ENCODE assay signal across 9 cellular contexts in the genomic region with DNA sequence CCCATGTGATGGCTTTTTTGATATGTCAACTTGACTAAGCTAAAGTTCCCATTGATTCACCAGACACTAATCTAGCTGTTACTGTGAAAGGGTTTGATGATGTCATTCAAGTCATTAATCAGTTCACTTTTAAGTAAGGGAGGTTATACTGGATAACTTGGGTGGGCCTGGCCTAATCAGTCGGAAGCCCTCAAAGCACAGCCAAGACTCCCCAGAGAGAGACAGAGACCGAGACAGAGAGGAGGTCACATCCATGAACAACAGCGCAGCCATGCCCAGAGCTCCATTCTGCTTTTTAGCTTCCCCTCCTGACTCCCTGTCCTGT.
DNase-seq lines count a peak whose midpoint lies in the region; ATAC-seq and TF ChIP-seq lines count a peak whose summit lies in the region.
"Had no signal": no experiment of that assay in that cellular context is flagged by ENCODE, and none has a peak within 500 bp of the region (broad histone marks: within the 10 kb centered on the region; RNA-seq: fewer than 3 reads in every experiment).

No MANE protein-coding gene starts in this region.

- H3K4me1 ChIP-seq in skeletal muscle satellite cell (ENCODE audit: control insufficient read depth, insufficient read depth, low read length) = peaks cover 50% of the 10 kb centered on the region

- no peaks in the 10 kb centered on the region for H3K9me3 Mint-ChIP-seq in activated T-cell treated with anti-CD3 and anti-CD28 coated beads, Interleukin-2, amount 50 U/mL, for 4 hours

- H3K9ac ChIP-seq in skeletal muscle satellite cell (ENCODE audit: low read depth, low read length) = no peak overlapping the region

- peak overlapping the region; percentile 39 for H3K4me3 Mint-ChIP-seq in activated T-cell treated with anti-CD3 and anti-CD28 coated beads, Interleukin-2, amount 50 U/mL, for 4 hours

- no peak for DNase-seq in activated T-cell treated with anti-CD3 and anti-CD28 coated beads, Interleukin-2, amount 50 U/mL, for 4 hours
- no peak for DNase-seq in activated T-cell treated with anti-CD3 and anti-CD28 coated beads for 4 hours
- DNase-seq in RKO (ENCODE audit: low spot score) = peak; percentile 50
- DNase-seq in fibroblast of mammary gland (ENCODE audit: low read depth) = peak; percentile 17
- DNase-seq in COLO829 (ENCODE audit: low spot score) = no peak
- DNase-seq in HuH-7.5 (ENCODE audit: low spot score) = no peak

- H3K9me3 ChIP-seq in skeletal muscle satellite cell (replicated peaks; ENCODE audit: low read length) = no peaks in the 10 kb centered on the region
- H3K9me3 ChIP-seq: lower lobe of right lung had no signal

- peak overlapping the region; percentile 95 for H3K4me2 ChIP-seq in skeletal muscle satellite cell (ENCODE audit: low read length)

- no peak for TF ChIP-seq CTCF in fibroblast of mammary gland (conservative IDR thresholded peaks at IDR 0.05; ENCODE audit: control insufficient read depth, insufficient read depth, low read depth, low read length)

- H3K4me3 ChIP-seq in fibroblast of mammary gland (ENCODE audit: control insufficient read depth, low read depth, low read length) = no peak overlapping the region
- H3K4me3 ChIP-seq in skeletal muscle satellite cell (ENCODE audit: low read length) = peak overlapping the region; percentile 72

- no peaks in the 10 kb centered on the region for H3K36me3 ChIP-seq in skeletal muscle satellite cell (ENCODE audit: insufficient read depth, low read length)
- H3K36me3 ChIP-seq: lower lobe of right lung had no signal

- no peaks in the 10 kb centered on the region for H3K36me3 Mint-ChIP-seq in activated T-cell treated with anti-CD3 and anti-CD28 coated beads, Interleukin-2, amount 50 U/mL, for 4 hours (ENCODE audit: insufficient read depth)

- ATAC-seq in activated T-cell treated with anti-CD3 and anti-CD28 coated beads, Interleukin-2, amount 50 U/mL, for 4 hours = no peak
- no peak for ATAC-seq in GM21825 (IDR thresholded peaks at IDR 0.05; ENCODE audit: unreplicated experiment)

- H3K27me3 Mint-ChIP-seq in activated T-cell treated with anti-CD3 and anti-CD28 coated beads, Interleukin-2, amount 50 U/mL, for 4 hours (ENCODE audit: low read depth) = peaks cover 58% of the 10 kb centered on the region

- peaks cover 10% of the 10 kb centered on the region for H3K4me1 Mint-ChIP-seq in activated T-cell treated with anti-CD3 and anti-CD28 coated beads, Interleukin-2, amount 50 U/mL, for 4 hours (ENCODE audit: low read depth)

- H3K27me3 ChIP-seq in skeletal muscle satellite cell (ENCODE audit: control insufficient read depth, insufficient read depth, low read length) = no peaks in the 10 kb centered on the region

Comparison
In these comparisons a context has a peak if more than half of its experiments do, and no peak if none do; other contexts are left out.
1. DNase-seq: peak in RKO (single experiment) and fibroblast of mammary gland (single experiment); none in activated T-cell treated with anti-CD3 and anti-CD28 coated beads, Interleukin-2, amount 50 U/mL, for 4 hours (single experiment), activated T-cell treated with anti-CD3 and anti-CD28 coated beads for 4 hours (single experiment), COLO829 (single experiment) and HuH-7.5 (single experiment).